ENCODE assay signal across 13 cellular contexts in genomic region chr22:20031732-20032406, GRCh38. TPM values are rescaled to one million over a fixed set of nuclear protein-coding genes. Genes with fewer than 3 reads are reported as not detected.
DNase-seq lines count a peak whose midpoint lies in the region; ATAC-seq, FAIRE-seq and TF ChIP-seq lines count a peak whose summit lies in the region.
"Had no signal": no experiment of that assay in that cellular context is flagged by ENCODE, and none has a peak within 500 bp of the region (broad histone marks: within the 10 kb centered on the region; RNA-seq: fewer than 3 reads in every experiment).

No MANE protein-coding gene starts in this region.

- ATAC-seq in IMR-90 (ENCODE audit: low read depth) = no peak
- ATAC-seq in activated naive CD8-positive, alpha-beta T cell treated with anti-CD3 and anti-CD28 coated beads, Interleukin-2, amount 50 U/mL, for 24 hours = no peak

- H3K36me3 ChIP-seq in CD4-positive, alpha-beta memory T cell (ENCODE audit: insufficient read depth, low read length) = peaks cover 7% of the 10 kb centered on the region
- H3K36me3 ChIP-seq in IMR-90 (ENCODE audit: control insufficient read depth, insufficient read depth, low read length) (peaks cover 19% of the 10 kb centered on the region), keratinocyte (ENCODE audit: control insufficient read depth in 2 of 2, extremely low read depth in 1 of 2, insufficient read depth in 2 of 2, low read length in 2 of 2) (peaks cover 8 to 12% of the 10 kb centered on the region in 2 experiments)

- H3K4ac ChIP-seq in IMR-90 (ENCODE audit: low read depth, low read length) = no peak overlapping the region

- peaks cover 72% of the 10 kb centered on the region for H4K20me1 ChIP-seq in IMR-90 (ENCODE audit: insufficient read depth, low read length)
- H4K20me1 ChIP-seq in keratinocyte (ENCODE audit: control insufficient read depth, extremely low read depth, insufficient read depth, low read length) = peaks cover 3% of the 10 kb centered on the region

- peak overlapping the region in 6 of 7 donors; percentile 49 to 88 (median 79) for H3K27ac Mint-ChIP-seq in CD4-positive, alpha-beta memory T cell
- H3K27ac Mint-ChIP-seq in activated CD4-positive, alpha-beta T cell treated with anti-CD3 and anti-CD28 coated beads, Interleukin-2, amount 10 ng/mL, durations not matched to agents 7 days and 5 days = no peak overlapping the region
- H3K27ac Mint-ChIP-seq in activated naive CD8-positive, alpha-beta T cell treated with anti-CD3 and anti-CD28 coated beads for 36 hours = no peak overlapping the region
- peak overlapping the region in 3 of 6 donors; percentile 2 to 64 (median 21) for H3K27ac Mint-ChIP-seq in immature natural killer cell
- H3K27ac Mint-ChIP-seq in activated naive CD8-positive, alpha-beta T cell treated with anti-CD3 and anti-CD28 coated beads, Interleukin-2, amount 50 U/mL, for 24 hours = no peak overlapping the region
- H3K27ac Mint-ChIP-seq: activated naive CD8-positive, alpha-beta T cell had no signal

- dilution Hi-C loops in IMR-90 (cut with HindIII; ENCODE audit: low sequenced_read_pairs, unreplicated experiment) (no loop called here), keratinocyte (cut with MboI; ENCODE audit: extremely low pct_ligation_motif_present, low sequenced_read_pairs) (no loop called here)

- H3K27me3 ChIP-seq in CD4-positive, alpha-beta memory T cell (ENCODE audit: insufficient read depth, low read length) = no peaks in the 10 kb centered on the region
- H3K27me3 ChIP-seq in IMR-90 (ENCODE audit: control insufficient read depth, insufficient read depth, low read length) (no peaks in the 10 kb centered on the region), keratinocyte (ENCODE audit: control insufficient read depth, extremely low read depth, insufficient read depth, low read length) (no peaks in the 10 kb centered on the region)
- H3K27me3 ChIP-seq: heart right ventricle had no signal

- H3K4me2 ChIP-seq in IMR-90 (ENCODE audit: low read depth, low read length) (no peak overlapping the region), keratinocyte (ENCODE audit: control insufficient read depth, extremely low read depth, insufficient read depth, low read depth, low read length) (peak overlapping the region; percentile 45)

- peak overlapping the region; percentile 88 for H2AK9ac ChIP-seq in IMR-90 (replicated peaks; ENCODE audit: low read depth, low read length, poor library complexity)

- POLR2A ChIA-PET in CD4-positive, alpha-beta memory T cell (lab: Charles Lee; ENCODE audit: partially characterized antibody) = interaction anchor here (1.8 kb wide), 1 partner anchor 11 kb away, joined by 11 read pairs; the partner anchor contains the start of gene TANGO2
- POLR2A ChIA-PET in IMR-90 (lab: Charles Lee; ENCODE audit: unreplicated experiment) = no interaction called here
- POLR2A ChIA-PET in activated CD4-positive, alpha-beta T cell treated with anti-CD3 and anti-CD28 coated beads, Interleukin-2, amount 10 ng/mL, durations not matched to agents 7 days and 5 days (lab: Charles Lee) = no interaction called here

- no peak overlapping the region for H4K91ac ChIP-seq in IMR-90 (ENCODE audit: insufficient read depth, low read depth, low read length)

- no peak for TF ChIP-seq RAD21 in IMR-90 (IDR thresholded peaks at IDR 0.05; ENCODE audit: low read length)

- CTCF ChIA-PET in CD4-positive, alpha-beta memory T cell (lab: Charles Lee; ENCODE audit: partially characterized antibody) = no interaction called here
- CTCF ChIA-PET in IMR-90 (lab: Yijun Ruan, JAX) = no interaction called here
- CTCF ChIA-PET in activated CD4-positive, alpha-beta T cell treated with anti-CD3 and anti-CD28 coated beads, Interleukin-2, amount 10 ng/mL, durations not matched to agents 7 days and 5 days (lab: Charles Lee) = interaction anchor here (0.7 to 1.7 kb wide), 3 partner anchors 10 to 69 kb away, joined by 3 to 6 read pairs (median 6); no protein-coding TSS in a partner anchor

- no peak overlapping the region for H3K56ac ChIP-seq in IMR-90 (ENCODE audit: extremely low read depth, insufficient read depth, low read length)

- H2AK5ac ChIP-seq in IMR-90 (ENCODE audit: low read depth, low read length) = no peak overlapping the region

- no peak overlapping the region for H2BK120ac ChIP-seq in IMR-90 (ENCODE audit: low read depth, low read length)

- H3K9me1 ChIP-seq in IMR-90 (ENCODE audit: insufficient read depth, low read length) = peaks cover 20% of the 10 kb centered on the region
- no peaks in the 10 kb centered on the region for H3K9me1 ChIP-seq in keratinocyte (ENCODE audit: control insufficient read depth, extremely low read depth, insufficient read depth, low read length)

- no peaks in the 10 kb centered on the region for H3K9me3 ChIP-seq in CD4-positive, alpha-beta memory T cell (ENCODE audit: control insufficient read depth in 1 of 2, low read length in 2 of 2)
- H3K9me3 ChIP-seq in IMR-90 (ENCODE audit: control insufficient read depth, insufficient read depth, low read length) = no peaks in the 10 kb centered on the region
- H3K9me3 ChIP-seq in keratinocyte (ENCODE audit: control insufficient read depth, low read depth, low read length) = no peaks in the 10 kb centered on the region
- H3K9me3 ChIP-seq: heart right ventricle, psoas muscle had no signal

- intact Hi-C loops in CD4-positive, alpha-beta memory T cell (cut with micrococcal nuclease) = no loop called here
- intact Hi-C loops in IMR-90 (cut with micrococcal nuclease) = no loop called here

- H3K18ac ChIP-seq in IMR-90 (ENCODE audit: low read depth, low read length) = no peak overlapping the region

- H2AFZ ChIP-seq in IMR-90 (replicated peaks; ENCODE audit: low read length, poor library complexity) (no peak overlapping the region), keratinocyte (ENCODE audit: control insufficient read depth, low read length) (no peak overlapping the region)

- no peak overlapping the region for H2BK20ac ChIP-seq in IMR-90 (ENCODE audit: low read depth, low read length)

- H4K8ac ChIP-seq in IMR-90 (ENCODE audit: low read depth in 2 of 2, low read length in 2 of 2) = no peak overlapping the region

- FAIRE-seq in keratinocyte (lab: Jason Lieb, UNC) = peak; percentile 44

- in situ Hi-C loops in IMR-90 (cut with MboI; ENCODE audit: low sequenced_read_pairs) = no loop called here

- TF ChIP-seq POLR2A in IMR-90 (IDR thresholded peaks at IDR 0.05; ENCODE audit: low read depth, low read length) = no peak

- no TSS peak for BruUV-seq in IMR-90 (replicated peaks; lab: Mats Ljungman, UMichigan)

- TF ChIP-seq CTCF in IMR-90 (conservative IDR thresholded peaks at IDR 0.05; ENCODE audit: low read depth, low read length) (no peak), keratinocyte (optimal IDR thresholded peaks at IDR 0.05 in 1 of 3, IDR thresholded peaks at IDR 0.05 in 1 of 3, conservative IDR thresholded peaks at IDR 0.05 in 1 of 3; ENCODE audit: extremely low read depth in 1 of 3, insufficient read depth in 2 of 3, low read length in 3 of 3) (no peak)

- H3K4me3 ChIP-seq in CD4-positive, alpha-beta memory T cell (ENCODE audit: low read length in 2 of 2) = no peak overlapping the region
- no peak overlapping the region for H3K4me3 ChIP-seq in IMR-90 (ENCODE audit: insufficient read depth, low read depth, low read length)
- no peak overlapping the region for H3K4me3 ChIP-seq in keratinocyte (ENCODE audit: control insufficient read depth in 2 of 3, extremely low read depth in 1 of 3, insufficient read depth in 2 of 3, low read depth in 1 of 3, low read length in 3 of 3)
- H3K4me3 ChIP-seq: heart right ventricle, psoas muscle had no signal

- no peak overlapping the region for H2BK15ac ChIP-seq in IMR-90 (ENCODE audit: low read depth, low read length)

- no peaks in the 10 kb centered on the region for H3K27me3 Mint-ChIP-seq in CD4-positive, alpha-beta memory T cell
- H3K27me3 Mint-ChIP-seq in activated CD4-positive, alpha-beta T cell treated with anti-CD3 and anti-CD28 coated beads, Interleukin-2, amount 10 ng/mL, durations not matched to agents 7 days and 5 days = no peaks in the 10 kb centered on the region
- H3K27me3 Mint-ChIP-seq in activated naive CD8-positive, alpha-beta T cell treated with anti-CD3 and anti-CD28 coated beads for 36 hours = no peaks in the 10 kb centered on the region
- H3K27me3 Mint-ChIP-seq in immature natural killer cell (ENCODE audit: low read depth in 3 of 3) = peaks cover 0 to 3% (median under 1%) of the 10 kb centered on the region in 3 donors
- H3K27me3 Mint-ChIP-seq in activated naive CD8-positive, alpha-beta T cell treated with anti-CD3 and anti-CD28 coated beads, Interleukin-2, amount 50 U/mL, for 24 hours = no peaks in the 10 kb centered on the region
- H3K27me3 Mint-ChIP-seq: activated naive CD8-positive, alpha-beta T cell had no signal

- H3K4me3 Mint-ChIP-seq in CD4-positive, alpha-beta memory T cell = peak overlapping the region in 6 of 8 donors; percentile 10 to 46 (median 23)
- H3K4me3 Mint-ChIP-seq in activated CD4-positive, alpha-beta T cell treated with anti-CD3 and anti-CD28 coated beads, Interleukin-2, amount 10 ng/mL, durations not matched to agents 7 days and 5 days = no peak overlapping the region
- H3K4me3 Mint-ChIP-seq in activated naive CD8-positive, alpha-beta T cell treated with anti-CD3 and anti-CD28 coated beads for 36 hours = no peak overlapping the region
- peak overlapping the region in 2 of 5 donors; percentile 21 to 34 for H3K4me3 Mint-ChIP-seq in immature natural killer cell
- H3K4me3 Mint-ChIP-seq in activated naive CD8-positive, alpha-beta T cell treated with anti-CD3 and anti-CD28 coated beads, Interleukin-2, amount 50 U/mL, for 24 hours = no peak overlapping the region
- H3K4me3 Mint-ChIP-seq: activated naive CD8-positive, alpha-beta T cell had no signal

- peaks cover 20 to 47% (median 31%) of the 10 kb centered on the region in 4 donors for H3K4me1 Mint-ChIP-seq in CD4-positive, alpha-beta memory T cell
- peaks cover 20% of the 10 kb centered on the region for H3K4me1 Mint-ChIP-seq in activated CD4-positive, alpha-beta T cell treated with anti-CD3 and anti-CD28 coated beads, Interleukin-2, amount 10 ng/mL, durations not matched to agents 7 days and 5 days
- H3K4me1 Mint-ChIP-seq in activated naive CD8-positive, alpha-beta T cell treated with anti-CD3 and anti-CD28 coated beads for 36 hours = peaks cover 4% of the 10 kb centered on the region
- peaks cover 37 to 38% of the 10 kb centered on the region in 2 donors for H3K4me1 Mint-ChIP-seq in immature natural killer cell
- H3K4me1 Mint-ChIP-seq in activated naive CD8-positive, alpha-beta T cell treated with anti-CD3 and anti-CD28 coated beads, Interleukin-2, amount 50 U/mL, for 24 hours = peaks cover 12% of the 10 kb centered on the region

- H3K79me1 ChIP-seq in IMR-90 (ENCODE audit: low read depth in 1 of 2, low read length in 2 of 2) = peaks cover 21 to 78% of the 10 kb centered on the region in 2 experiments

- no peak overlapping the region for H3K9ac ChIP-seq in IMR-90 (ENCODE audit: low read depth, low read length)
- H3K9ac ChIP-seq in keratinocyte (ENCODE audit: control insufficient read depth, extremely low read depth, insufficient read depth, low read length) = no peak overlapping the region

- H3K36me3 Mint-ChIP-seq in CD4-positive, alpha-beta memory T cell = peaks cover 2 to 12% of the 10 kb centered on the region in 2 donors
- peaks cover 7% of the 10 kb centered on the region for H3K36me3 Mint-ChIP-seq in activated CD4-positive, alpha-beta T cell treated with anti-CD3 and anti-CD28 coated beads, Interleukin-2, amount 10 ng/mL, durations not matched to agents 7 days and 5 days (ENCODE audit: low read depth)
- no peaks in the 10 kb centered on the region for H3K36me3 Mint-ChIP-seq in activated naive CD8-positive, alpha-beta T cell treated with anti-CD3 and anti-CD28 coated beads for 36 hours
- peaks cover 0 to 3% (median 0%) of the 10 kb centered on the region in 3 donors for H3K36me3 Mint-ChIP-seq in immature natural killer cell
- H3K36me3 Mint-ChIP-seq in activated naive CD8-positive, alpha-beta T cell treated with anti-CD3 and anti-CD28 coated beads, Interleukin-2, amount 50 U/mL, for 24 hours (ENCODE audit: low read depth) = no peaks in the 10 kb centered on the region
- H3K36me3 Mint-ChIP-seq: activated naive CD8-positive, alpha-beta T cell had no signal

- 97% methylated on average over 16 of the region's 16 CpGs; no CpG with 5 or more reads in 1 of the 2 experiments for WGBS in IMR-90 (ENCODE audit: extremely low coverage in 2 of 2, insufficient read length in 1 of 2), 2 experiments

- no peak overlapping the region for H2BK5ac ChIP-seq in IMR-90 (ENCODE audit: low read depth, low read length, poor library complexity, severe bottlenecking)

- H3K4me1 ChIP-seq in CD4-positive, alpha-beta memory T cell (ENCODE audit: insufficient read depth, low read length) = peaks cover 36% of the 10 kb centered on the region
- peaks cover 3% of the 10 kb centered on the region; the same call in 1 of the 2 replicates for H3K4me1 ChIP-seq in IMR-90 (ENCODE audit: control insufficient read depth, insufficient read depth, low read length)
- H3K4me1 ChIP-seq in keratinocyte (ENCODE audit: control insufficient read depth, extremely low read depth, insufficient read depth, low read length) = peaks cover 13% of the 10 kb centered on the region

- H4K5ac ChIP-seq in IMR-90 (ENCODE audit: low read depth, low read length) = no peak overlapping the region

- H3K14ac ChIP-seq in IMR-90 (replicated peaks; ENCODE audit: low read depth, low read length) = no peak overlapping the region

- DNase-seq in CD4-positive, alpha-beta memory T cell = peak; percentile 55 to 77 (median 68)
- DNase-seq in IMR-90 (no peak), keratinocyte (ENCODE audit: low read depth, low spot score) (no peak), NCI-H2171 (lab: John Stamatoyannopoulos, UW) (no peak), immature natural killer cell (no peak)
- peak; percentile 30 for DNase-seq in activated CD4-positive, alpha-beta T cell treated with anti-CD3 and anti-CD28 coated beads, Interleukin-2, amount 10 ng/mL, durations not matched to agents 7 days and 5 days
- DNase-seq in activated naive CD8-positive, alpha-beta T cell treated with anti-CD3 and anti-CD28 coated beads for 36 hours = no peak
- DNase-seq in activated naive CD8-positive, alpha-beta T cell treated with anti-CD3 and anti-CD28 coated beads, Interleukin-2, amount 50 U/mL, for 24 hours = no peak
- DNase-seq: effector CD4-positive, alpha-beta T cell; heart right ventricle; psoas muscle; trophoblast cell had no signal

- H3K79me2 ChIP-seq in keratinocyte (ENCODE audit: control insufficient read depth, insufficient read depth, low read length) = peaks cover 4% of the 10 kb centered on the region

- H3K27ac ChIP-seq in CD4-positive, alpha-beta memory T cell (ENCODE audit: low read depth, low read length) = peak overlapping the region; percentile 24
- H3K27ac ChIP-seq in IMR-90 (ENCODE audit: insufficient read depth, low read length) (no peak overlapping the region), keratinocyte (ENCODE audit: control insufficient read depth, insufficient read depth, low read length) (no peak overlapping the region)

- H3K23ac ChIP-seq in IMR-90 (ENCODE audit: low read depth, low read length) = no peak overlapping the region

- no peaks in the 10 kb centered on the region for H3K9me3 Mint-ChIP-seq in CD4-positive, alpha-beta memory T cell
- H3K9me3 Mint-ChIP-seq in activated CD4-positive, alpha-beta T cell treated with anti-CD3 and anti-CD28 coated beads, Interleukin-2, amount 10 ng/mL, durations not matched to agents 7 days and 5 days = no peaks in the 10 kb centered on the region
- H3K9me3 Mint-ChIP-seq in activated naive CD8-positive, alpha-beta T cell treated with anti-CD3 and anti-CD28 coated beads for 36 hours = no peaks in the 10 kb centered on the region
- H3K9me3 Mint-ChIP-seq in immature natural killer cell = no peaks in the 10 kb centered on the region
- no peaks in the 10 kb centered on the region for H3K9me3 Mint-ChIP-seq in activated naive CD8-positive, alpha-beta T cell treated with anti-CD3 and anti-CD28 coated beads, Interleukin-2, amount 50 U/mL, for 24 hours

RNA-seq across cellular contexts. Expression of gene TANGO2, which starts 11.0 kb away (rescaled TPM):
- 10 to 100 TPM; 50.6 to 51.5 TPM for total RNA-seq in CD4-positive, alpha-beta memory T cell
- polyA plus RNA-seq in CD4-positive, alpha-beta memory T cell = 10 to 100 TPM; 40.9 to 43.9 TPM
- total RNA-seq in IMR-90 (2012; rRNA removed) = 60.5 and 75.1 TPM in 2 replicates
- polyA plus RNA-seq in IMR-90 (2012; rRNA removed) = 43.2 and 45.1 TPM in 2 replicates
- 33.0 and 52.8 TPM in 2 replicates for polyA plus RNA-seq in IMR-90 (2012; cell fraction: cytosol; rRNA removed)
- 45.9 and 91.8 TPM in 2 replicates for polyA plus RNA-seq in IMR-90 (2012; cell fraction: nucleus; rRNA removed; ENCODE audit: low replicate concordance)
- 10 to 100 TPM; 36.7 to 39.7 TPM for total RNA-seq in activated CD4-positive, alpha-beta T cell treated with anti-CD3 and anti-CD28 coated beads, Interleukin-2, amount 10 ng/mL, durations not matched to agents 7 days and 5 days
- polyA plus RNA-seq in keratinocyte = 20.1 to 30.7 TPM (median 28.1 TPM) in 3 replicates
- polyA plus RNA-seq in keratinocyte (2011; ENCODE audit: low read depth) = 8.9 TPM
- polyA plus RNA-seq in keratinocyte (2011; cell fraction: cytosol; rRNA removed) = 23.4 and 27.4 TPM in 2 replicates
- polyA plus RNA-seq in keratinocyte (2011; cell fraction: nucleus; rRNA removed) = 25.0 and 31.0 TPM in 2 replicates
- polyA plus RNA-seq in keratinocyte (2012; ENCODE audit: low replicate concordance) = 13.8 and 20.3 TPM in 2 replicates
- 53.7 to 73.9 TPM (median 69.5 TPM) in 3 replicates for polyA minus RNA-seq in keratinocyte
- 33.0 TPM for polyA minus RNA-seq in keratinocyte (2011; cell fraction: cytosol; rRNA and poly(A)+ RNA removed)
- 11.0 and 15.4 TPM in 2 replicates for polyA minus RNA-seq in keratinocyte (2011; cell fraction: nucleus; rRNA and poly(A)+ RNA removed)
- 10 to 100 TPM; 16.5 to 21.5 TPM for total RNA-seq in activated naive CD8-positive, alpha-beta T cell treated with anti-CD3 and anti-CD28 coated beads for 36 hours
- polyA plus RNA-seq in immature natural killer cell = 10 to 100 TPM; 43.3 to 68.6 (median 56.6) TPM

RNA-seq across cellular contexts. Expression of gene ARVCF, which starts 15.2 kb away (rescaled TPM):
- 1 to 10 TPM; 3.5 to 4.2 TPM for total RNA-seq in CD4-positive, alpha-beta memory T cell
- under 1 TPM in 1 of 2 donors, not detected in 1; 0.28 TPM for polyA plus RNA-seq in CD4-positive, alpha-beta memory T cell
- 8.6 and 12.2 TPM in 2 replicates for total RNA-seq in IMR-90 (2012; rRNA removed)
- polyA plus RNA-seq in IMR-90 (2012; rRNA removed) (14.1 and 18.1 TPM in 2 replicates), keratinocyte (5.3 to 8.4 TPM (median 5.7 TPM) in 3 replicates), immature natural killer cell (10 to 100 TPM in 1 of 3 donors, 1 to 10 TPM in 2; 5.3 to 15.9 (median 5.3) TPM)
- 8.9 and 14.7 TPM in 2 replicates for polyA plus RNA-seq in IMR-90 (2012; cell fraction: cytosol; rRNA removed)
- 46.1 and 149 TPM in 2 replicates for polyA plus RNA-seq in IMR-90 (2012; cell fraction: nucleus; rRNA removed; ENCODE audit: low replicate concordance)
- 1 to 10 TPM in 1 of 2 experiments, under 1 TPM in 1; 0.89 to 1.2 TPM for total RNA-seq in activated CD4-positive, alpha-beta T cell treated with anti-CD3 and anti-CD28 coated beads, Interleukin-2, amount 10 ng/mL, durations not matched to agents 7 days and 5 days
- polyA plus RNA-seq in keratinocyte (2011; ENCODE audit: low read depth) = 5.3 TPM
- polyA plus RNA-seq in keratinocyte (2011; cell fraction: cytosol; rRNA removed) = 1.7 and 4.0 TPM in 2 replicates
- 21.1 and 26.3 TPM in 2 replicates for polyA plus RNA-seq in keratinocyte (2011; cell fraction: nucleus; rRNA removed)
- 8.2 TPM in 2 replicates for polyA plus RNA-seq in keratinocyte (2012; ENCODE audit: low replicate concordance)
- 4.3 to 14.6 TPM (median 5.1 TPM) in 3 replicates for polyA minus RNA-seq in keratinocyte
- polyA minus RNA-seq in keratinocyte (2011; cell fraction: cytosol; rRNA and poly(A)+ RNA removed) = 14.2 TPM
- polyA minus RNA-seq in keratinocyte (2011; cell fraction: nucleus; rRNA and poly(A)+ RNA removed) = 11.0 and 16.2 TPM in 2 replicates
- 1 to 10 TPM; 1.1 to 1.6 TPM for total RNA-seq in activated naive CD8-positive, alpha-beta T cell treated with anti-CD3 and anti-CD28 coated beads for 36 hours

RNA-seq across cellular contexts. Expression of gene DGCR8, which starts 48.2 kb away (rescaled TPM):
- 10 to 100 TPM; 47.6 to 48.2 TPM for total RNA-seq in CD4-positive, alpha-beta memory T cell
- polyA plus RNA-seq in CD4-positive, alpha-beta memory T cell = 1 to 10 TPM; 2.2 to 5.1 TPM
- 16.7 and 22.8 TPM in 2 replicates for total RNA-seq in IMR-90 (2012; rRNA removed)
- polyA plus RNA-seq in IMR-90 (2012; rRNA removed) (21.5 and 25.3 TPM in 2 replicates), keratinocyte (14.3 to 24.3 TPM (median 17.2 TPM) in 3 replicates), immature natural killer cell (1 to 10 TPM in 2 of 3 donors, under 1 TPM in 1; 0.83 to 5.4 (median 1.4) TPM)
- polyA plus RNA-seq in IMR-90 (2012; cell fraction: cytosol; rRNA removed) = 12.2 and 14.6 TPM in 2 replicates
- polyA plus RNA-seq in IMR-90 (2012; cell fraction: nucleus; rRNA removed; ENCODE audit: low replicate concordance) = 122 and 125 TPM in 2 replicates
- 10 to 100 TPM; 51.2 to 54.5 TPM for total RNA-seq in activated CD4-positive, alpha-beta T cell treated with anti-CD3 and anti-CD28 coated beads, Interleukin-2, amount 10 ng/mL, durations not matched to agents 7 days and 5 days
- 13.5 TPM for polyA plus RNA-seq in keratinocyte (2011; ENCODE audit: low read depth)
- 11.2 and 13.8 TPM in 2 replicates for polyA plus RNA-seq in keratinocyte (2011; cell fraction: cytosol; rRNA removed)
- polyA plus RNA-seq in keratinocyte (2011; cell fraction: nucleus; rRNA removed) = 61.4 and 73.1 TPM in 2 replicates
- polyA plus RNA-seq in keratinocyte (2012; ENCODE audit: low replicate concordance) = 14.1 and 20.0 TPM in 2 replicates
- 15.3 to 41.9 TPM (median 20.6 TPM) in 3 replicates for polyA minus RNA-seq in keratinocyte
- 11.7 TPM for polyA minus RNA-seq in keratinocyte (2011; cell fraction: cytosol; rRNA and poly(A)+ RNA removed)
- 21.3 and 26.5 TPM in 2 replicates for polyA minus RNA-seq in keratinocyte (2011; cell fraction: nucleus; rRNA and poly(A)+ RNA removed)
- 10 to 100 TPM; 42.6 to 47.0 TPM for total RNA-seq in activated naive CD8-positive, alpha-beta T cell treated with anti-CD3 and anti-CD28 coated beads for 36 hours

Comparison
In these comparisons a context has a peak if more than half of its experiments do, and no peak if none do; other contexts are left out.
1. DNase-seq: peak in CD4-positive, alpha-beta memory T cell (5 of 5) and activated CD4-positive, alpha-beta T cell treated with anti-CD3 and anti-CD28 coated beads, Interleukin-2, amount 10 ng/mL, durations not matched to agents 7 days and 5 days (single experiment); none in IMR-90 (single experiment), keratinocyte (single experiment), activated naive CD8-positive, alpha-beta T cell treated with anti-CD3 and anti-CD28 coated beads for 36 hours (single experiment), NCI-H2171 (single experiment), immature natural killer cell (0 of 3) and activated naive CD8-positive, alpha-beta T cell treated with anti-CD3 and anti-CD28 coated beads, Interleukin-2, amount 50 U/mL, for 24 hours (single experiment).
2. H3K27ac Mint-ChIP-seq: peak in CD4-positive, alpha-beta memory T cell (6 of 7); none in activated CD4-positive, alpha-beta T cell treated with anti-CD3 and anti-CD28 coated beads, Interleukin-2, amount 10 ng/mL, durations not matched to agents 7 days and 5 days (single experiment), activated naive CD8-positive, alpha-beta T cell treated with anti-CD3 and anti-CD28 coated beads for 36 hours (single experiment) and activated naive CD8-positive, alpha-beta T cell treated with anti-CD3 and anti-CD28 coated beads, Interleukin-2, amount 50 U/mL, for 24 hours (single experiment).
3. H3K4me3 Mint-ChIP-seq: peak in CD4-positive, alpha-beta memory T cell (6 of 8); none in activated CD4-positive, alpha-beta T cell treated with anti-CD3 and anti-CD28 coated beads, Interleukin-2, amount 10 ng/mL, durations not matched to agents 7 days and 5 days (single experiment), activated naive CD8-positive, alpha-beta T cell treated with anti-CD3 and anti-CD28 coated beads for 36 hours (single experiment) and activated naive CD8-positive, alpha-beta T cell treated with anti-CD3 and anti-CD28 coated beads, Interleukin-2, amount 50 U/mL, for 24 hours (single experiment).